ENCODE assay signal across 24 cellular contexts in genomic region chr2:49335546-49335945, GRCh38.
DNase-seq lines count a peak whose midpoint lies in the region; ATAC-seq, FAIRE-seq and TF ChIP-seq lines count a peak whose summit lies in the region.
"Had no signal": no experiment of that assay in that cellular context is flagged by ENCODE, and none has a peak within 500 bp of the region (broad histone marks: within the 10 kb centered on the region; RNA-seq: fewer than 3 reads in every experiment).

No MANE protein-coding gene starts in this region.

- H2BK15ac ChIP-seq in H1 (ENCODE audit: low read length), result no peak overlapping the region

- H3K4me1 ChIP-seq in H1 (replicated peaks in 1 of 4; ENCODE audit: control insufficient read depth in 3 of 4, insufficient read depth in 4 of 4, low read length in 3 of 4) (peaks cover 0 to 5% (median 1%) of the 10 kb centered on the region in 4 experiments; a peak in 2 of 7 replicates), smooth muscle cell (ENCODE audit: low read depth) (no peaks in the 10 kb centered on the region)
- H3K4me1 ChIP-seq: BLaER1, Caco-2 had no signal

- H2BK5ac ChIP-seq in H1 (ENCODE audit: low read depth, low read length), result no peak overlapping the region

- H2AFZ ChIP-seq in H1 (ENCODE audit: low read length), result peak overlapping the region; percentile 60; the same call in 1 of the 2 replicates
- no peak overlapping the region for H2AFZ ChIP-seq in smooth muscle cell (ENCODE audit: low read depth)

- H3K14ac ChIP-seq in H1 (ENCODE audit: insufficient read length), result no peak overlapping the region

- TF ChIP-seq CTCF in H1 (IDR thresholded peaks at IDR 0.05; ENCODE audit: control extremely low read depth in 1 of 3, insufficient read depth in 1 of 3, low read depth in 1 of 3, low read length in 3 of 3) (no peak), smooth muscle cell (IDR thresholded peaks at IDR 0.05; ENCODE audit: borderline replicate concordance, insufficient read depth, poor library complexity, severe bottlenecking) (no peak)

- no peak overlapping the region for H4K8ac ChIP-seq in H1 (ENCODE audit: extremely low read depth, insufficient read depth, low read length)

- no peak for ATAC-seq in GM21619 (IDR thresholded peaks at IDR 0.05; ENCODE audit: unreplicated experiment)
- ATAC-seq: T-cell had no signal

- H3K56ac ChIP-seq in H1 (replicated peaks; ENCODE audit: insufficient read length, low read depth, low read length), result no peak overlapping the region

- H3K79me2 ChIP-seq in H1 (ENCODE audit: control insufficient read depth in 1 of 2, insufficient read depth in 2 of 2, low read length in 2 of 2) (no peaks in the 10 kb centered on the region), smooth muscle cell (ENCODE audit: low read depth) (no peaks in the 10 kb centered on the region)

- no peak overlapping the region for H2BK12ac ChIP-seq in H1 (ENCODE audit: low read depth, low read length)

- H3K4me3 ChIP-seq in H1 (ENCODE audit: extremely low read depth in 1 of 4, insufficient read depth in 2 of 4, low read depth in 3 of 4, low read length in 4 of 4), result no peak overlapping the region
- no peak overlapping the region for H3K4me3 ChIP-seq in smooth muscle cell
- H3K4me3 ChIP-seq: BLaER1 had no signal

- no peak overlapping the region for H2BK120ac ChIP-seq in H1 (replicated peaks; ENCODE audit: low read depth, low read length)

- H4K20me1 ChIP-seq in H1 (replicated peaks in 1 of 2; ENCODE audit: control insufficient read depth in 1 of 2, insufficient read depth in 2 of 2, low read length in 2 of 2) (no peaks in the 10 kb centered on the region), smooth muscle cell (ENCODE audit: low read depth) (no peaks in the 10 kb centered on the region)
- H4K20me1 ChIP-seq: BLaER1 had no signal

- no peaks in the 10 kb centered on the region for H3K9me3 ChIP-seq in H1 (ENCODE audit: insufficient read depth in 2 of 2, low read depth in 1 of 2, low read length in 1 of 2)
- H3K9me3 ChIP-seq in smooth muscle cell (replicated peaks; ENCODE audit: low read depth), result no peaks in the 10 kb centered on the region
- H3K9me3 ChIP-seq: BLaER1, Caco-2, SK-N-SH had no signal

- DNase-seq in DMS153 (lab: John Stamatoyannopoulos, UW) (peak; percentile 34), DMS153 treated with DMSO at 0.1 percent for 48 hours (lab: John Stamatoyannopoulos, UW; ENCODE audit: unreplicated experiment) (no peak), COR-L47 (lab: John Stamatoyannopoulos, UW) (peak; percentile 28), NCI-H510A (lab: John Stamatoyannopoulos, UW) (peak; percentile 1), H1 (ENCODE audit: low read depth in 1 of 2, low spot score in 2 of 2) (no peak), smooth muscle cell (lab: John Stamatoyannopoulos, UW; ENCODE audit: unreplicated experiment) (no peak)
- no peak for DNase-seq in central memory CD4-positive, alpha-beta T cell
- DNase-seq: ACHN; Caco-2; CD4-positive, alpha-beta T cell; DMS 273 treated with DMSO at 0.1 percent for 48 hours; GDM1; Karpas-422; MV-4-11; NCI-H1436; NCI-H2227 treated with DMSO at 0.1 percent for 48 hours; NCI-H524; SIG-M5; SK-N-SH; T-cell had no signal

- H3K36me3 ChIP-seq in H1 (ENCODE audit: control insufficient read depth in 2 of 4, insufficient read depth in 4 of 4, low read length in 3 of 4), result no peaks in the 10 kb centered on the region
- no peaks in the 10 kb centered on the region for H3K36me3 ChIP-seq in smooth muscle cell (ENCODE audit: low read depth)
- H3K36me3 ChIP-seq: BLaER1 had no signal

- H2BK20ac ChIP-seq in H1 (ENCODE audit: low read length), result no peak overlapping the region

- 82% methylated on average over 5 of the region's 5 CpGs; no CpG with 5 or more reads in 1 of the 2 experiments for WGBS in H1 (ENCODE audit: extremely low coverage in 1 of 2, insufficient coverage in 1 of 2, insufficient read length in 1 of 2, insufficient replicate concordance in 2 of 2, low coverage in 1 of 2, low lambda C conversion rate in 2 of 2, missing lambda C conversion rate in 1 of 2), 2 experiments
- WGBS in smooth muscle cell (ENCODE audit: low lambda C conversion rate), result 91% methylated on average over 5 of the region's 5 CpGs

- H3K23me2 ChIP-seq in H1 (ENCODE audit: low read depth, low read length), result no peaks in the 10 kb centered on the region

- H3F3A ChIP-seq in smooth muscle cell (ENCODE audit: low read depth), result no peaks in the 10 kb centered on the region

- CTCF ChIA-PET in H1 (lab: Charles Lee; ENCODE audit: partially characterized antibody), result no interaction called here

- H3K4me2 ChIP-seq in H1 (ENCODE audit: insufficient read depth in 1 of 2, low read depth in 2 of 2, low read length in 2 of 2) (no peak overlapping the region), smooth muscle cell (no peak overlapping the region)
- H3K4me2 ChIP-seq: BLaER1, SK-N-SH had no signal

- no peak overlapping the region for H3K18ac ChIP-seq in H1 (ENCODE audit: extremely low read depth, low read length)

- no peak for FAIRE-seq in H1 (lab: Jason Lieb, UNC)
- FAIRE-seq: H54 had no signal

- no peak for TF ChIP-seq EP300 in H1 (IDR thresholded peaks at IDR 0.05; ENCODE audit: borderline replicate concordance in 1 of 2, low read depth in 2 of 2, low read length in 2 of 2)

- POLR2A ChIA-PET in H1 (lab: Charles Lee; ENCODE audit: partially characterized antibody), result no interaction called here

- H3K4ac ChIP-seq in H1 (replicated peaks; ENCODE audit: insufficient read length, low read depth, low read length), result no peak overlapping the region

- H3K27me3 ChIP-seq in H1 (replicated peaks in 1 of 4; ENCODE audit: control insufficient read depth in 3 of 4, extremely low read depth in 1 of 4, insufficient read depth in 3 of 4, low read length in 3 of 4) (no peaks in the 10 kb centered on the region), smooth muscle cell (ENCODE audit: low read depth) (peaks cover 5% of the 10 kb centered on the region)
- H3K27me3 ChIP-seq: BLaER1 had no signal

- H3K23ac ChIP-seq in H1 (ENCODE audit: insufficient read length), result no peak overlapping the region

- no peaks in the 10 kb centered on the region for H3K79me1 ChIP-seq in H1 (ENCODE audit: low read depth, low read length)

- no peak overlapping the region for H4K91ac ChIP-seq in H1 (replicated peaks; ENCODE audit: insufficient read length, low read length)

- no peak overlapping the region for H2AK5ac ChIP-seq in H1 (ENCODE audit: low read depth, low read length)

- H3K27ac ChIP-seq in H1 (ENCODE audit: low read depth, low read length) (no peak overlapping the region), smooth muscle cell (ENCODE audit: low read depth) (no peak overlapping the region)
- H3K27ac ChIP-seq: 22Rv1, BLaER1 had no signal

- H4K5ac ChIP-seq in H1 (ENCODE audit: insufficient read length, low read depth, low read length), result no peak overlapping the region

- TF ChIP-seq RAD21 in H1 (IDR thresholded peaks at IDR 0.05 in 1 of 2, conservative IDR thresholded peaks at IDR 0.05 in 1 of 2; ENCODE audit: low read depth in 2 of 2, low read length in 2 of 2), result no peak

- no peak for TF ChIP-seq POLR2A in H1 (IDR thresholded peaks at IDR 0.05; ENCODE audit: control extremely low read depth in 1 of 2, low read depth in 2 of 2, low read length in 2 of 2)

- H3K9ac ChIP-seq in H1 (replicated peaks in 1 of 4; ENCODE audit: extremely low read depth in 1 of 4, low read depth in 3 of 4, low read length in 3 of 4) (no peak overlapping the region; a peak in 1 of 7 replicates), smooth muscle cell (ENCODE audit: low read depth) (no peak overlapping the region)
- H3K9ac ChIP-seq: BLaER1, SK-N-SH had no signal

TF ChIP-seq in H1, 55 proteins besides CTCF, POLR2A, EP300 and RAD21:
- TF ChIP-seq HDAC6 (IDR thresholded peaks at IDR 0.05; ENCODE audit: low read depth, low read length), result no peak

Comparison
In these comparisons a context has a peak if more than half of its experiments do, and no peak if none do; other contexts are left out.
1. DNase-seq: peak in DMS153 (single experiment), COR-L47 (single experiment) and NCI-H510A (single experiment); none in DMS153 treated with DMSO at 0.1 percent for 48 hours (single experiment), H1 (0 of 2), central memory CD4-positive, alpha-beta T cell (single experiment) and smooth muscle cell (single experiment).